In the genomic region with DNA sequence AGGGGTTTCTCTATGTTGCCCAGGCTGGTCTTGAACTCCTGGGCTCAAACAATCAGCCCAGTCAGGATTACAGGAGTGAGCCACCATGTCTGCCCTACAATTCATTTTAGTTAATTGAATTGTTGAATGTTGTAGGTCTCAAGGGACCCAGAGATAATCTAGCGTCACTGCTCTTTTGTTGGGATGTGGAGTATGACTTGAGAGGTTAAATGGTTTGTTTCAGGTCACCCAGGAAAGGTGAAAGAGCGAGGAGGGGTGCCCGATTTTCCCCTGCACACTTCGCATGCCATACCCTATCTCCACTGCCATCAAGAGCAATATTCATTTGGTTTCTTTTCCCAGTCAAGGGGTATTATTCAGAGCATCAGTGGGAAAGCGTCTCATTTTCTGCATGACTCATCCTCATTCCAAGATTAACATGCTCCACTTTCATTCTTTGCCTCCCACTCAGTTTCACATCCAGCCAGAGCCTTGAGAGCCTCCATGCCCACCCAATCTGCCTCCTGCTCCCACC, we compare ENCODE assay signal across 10 cellular contexts. TPM values are rescaled to one million over a fixed set of nuclear protein-coding genes. Genes with fewer than 3 reads are reported as not detected.
A peak's percentile ranks its signal among the peaks of the same experiment; 100 is the strongest.
DNase-seq lines count a peak whose midpoint lies in the region; ATAC-seq and TF ChIP-seq lines count a peak whose summit lies in the region.
"Had no signal": no experiment of that assay in that cellular context is flagged by ENCODE, and none has a peak within 500 bp of the region (broad histone marks: within the 10 kb centered on the region; RNA-seq: fewer than 3 reads in every experiment).

No MANE protein-coding gene starts in this region.

- no peak for TF ChIP-seq EP300 in stomach (IDR thresholded peaks at IDR 0.05)

- H3K4me3 ChIP-seq in choroid plexus epithelial cell (ENCODE audit: low read depth, low read length) (no peak overlapping the region), stomach (no peak overlapping the region)

- H3K27me3 ChIP-seq in stomach = no peaks in the 10 kb centered on the region

- ATAC-seq in HG03196 (IDR thresholded peaks at IDR 0.05; ENCODE audit: unreplicated experiment) = no peak

- H3K4me1 ChIP-seq in stomach = peaks cover 0 to 16% (median 0%) of the 10 kb centered on the region in 4 donors

- H3K27ac ChIP-seq in C4-2B (0 out of 2 replicates have a peak overlapping the region, but pooled peaks have one; percentile 42), stomach (no peak overlapping the region)

- WGBS in stomach, 5 donors = 65 to 71% (median 70%) methylated on average over 5 of the region's 5 CpGs

- DNase-seq in NCI-H2227 treated with DMSO at 0.1 percent for 48 hours (lab: John Stamatoyannopoulos, UW) (peak; percentile 73), choroid plexus epithelial cell (ENCODE audit: low read depth) (peak; percentile 83), myocyte (ENCODE audit: low read depth) (peak; percentile 71), GOT3 (lab: John Stamatoyannopoulos, UW) (no peak), stomach (no peak)
- DNase-seq in effector CD4-positive, alpha-beta T cell = no peak
- DNase-seq: activated CD4-positive, alpha-beta T cell treated with anti-CD3 and anti-CD28 coated beads, Interleukin-2, amount 10 ng/mL, durations not matched to agents 24 days and 14 days; GDM1 had no signal

- TF ChIP-seq CTCF in C4-2B (conservative IDR thresholded peaks at IDR 0.05) (no peak), choroid plexus epithelial cell (conservative IDR thresholded peaks at IDR 0.05; ENCODE audit: low read depth, low read length) (no peak), stomach (IDR thresholded peaks at IDR 0.05) (no peak)

- H3K9me3 ChIP-seq in stomach = no peaks in the 10 kb centered on the region

- H3K36me3 ChIP-seq in stomach = no peaks in the 10 kb centered on the region

- intact Hi-C loops in stomach (cut with DNase I; ENCODE audit: low total_unique reads) = no loop called here

- no peak for TF ChIP-seq POLR2A in stomach (IDR thresholded peaks at IDR 0.05)

RNA-seq across cellular contexts. Expression of gene SLC30A1, which starts 13.1 kb away (rescaled TPM):
- total RNA-seq in myocyte = 16.3 and 20.4 TPM in 2 replicates
- 12.6 TPM for polyA plus RNA-seq in myocyte (2012)
- 10 to 100 TPM in 3 of 5 donors, 1 to 10 TPM in 1, under 1 TPM in 1; 0.58 to 30.1 (median 18.5) TPM for total RNA-seq in stomach
- polyA plus RNA-seq in stomach = 1 to 10 TPM; 2.0 to 2.4 (median 2.1) TPM

Comparison
In these comparisons a context has a peak if more than half of its experiments do, and no peak if none do; other contexts are left out.
1. DNase-seq: peak in NCI-H2227 treated with DMSO at 0.1 percent for 48 hours (single experiment), choroid plexus epithelial cell (single experiment) and myocyte (single experiment); none in effector CD4-positive, alpha-beta T cell (single experiment), GOT3 (single experiment) and stomach (single experiment).